26 cellular contexts compared by ENCODE assay signal in genomic region chr3:133512416-133513089, GRCh38.
"Had no signal": no experiment of that assay in that cellular context is flagged by ENCODE, and none has a peak within 500 bp of the region (broad histone marks: within the 10 kb centered on the region; RNA-seq: fewer than 3 reads in every experiment).

No MANE protein-coding gene starts in this region.

- H3K4me3 ChIP-seq: gastrocnemius medialis, skin epidermis, thyroid gland had no signal

- FAIRE-seq: astrocyte, endometrium had no signal

- DNase-seq: activated B cell treated with CpG ODN at 0.5 μM for 24 hours; activated CD4-positive, alpha-beta T cell treated with anti-CD3 and anti-CD28 coated beads, Interleukin-2, amount 50 U/mL, for 1 hour; activated CD8-positive, alpha-beta T cell treated with anti-CD3 and anti-CD28 coated beads for 36 hours; activated gamma-delta T cell treated with Interleukin-2 at 50 U/mL for 16 hours; activated naive CD4-positive, alpha-beta T cell treated with anti-CD3 and anti-CD28 coated beads, Interleukin-2, amount 50 U/mL, for 16 hours; activated T-cell treated with anti-CD3 and anti-CD28 coated beads, Interleukin-2, amount 50 U/mL, for 4 hours; amniotic stem cell; brain microvascular endothelial cell; central memory CD4-positive, alpha-beta T cell; effector CD4-positive, alpha-beta T cell; gastrocnemius medialis; kidney glomerular epithelial cell; mesenchymal stem cell; naive thymus-derived CD8-positive, alpha-beta T cell; posterior cingulate gyrus; stimulated activated CD4-positive, alpha-beta T cell treated with anti-CD3 and anti-CD28 coated beads, Interleukin-4, amount 100 ng/mL, for 24 hours; T-helper 1 cell; thyroid gland had no signal

- H3K36me3 ChIP-seq: brain microvascular endothelial cell, gastrocnemius medialis, thyroid gland had no signal

- H3K9me3 ChIP-seq: gastrocnemius medialis, thyroid gland had no signal

- H3K27ac ChIP-seq: brain microvascular endothelial cell, gastrocnemius medialis, skin epidermis, thyroid gland had no signal

- H3K27me3 ChIP-seq: brain microvascular endothelial cell, gastrocnemius medialis, thyroid gland had no signal

- H3K9me3 Mint-ChIP-seq: activated B cell treated with CpG ODN at 0.5 μM for 24 hours; activated CD8-positive, alpha-beta T cell treated with anti-CD3 and anti-CD28 coated beads for 36 hours; activated T-cell treated with anti-CD3 and anti-CD28 coated beads, Interleukin-2, amount 50 U/mL, for 4 hours; activated T-helper 17 cell treated with anti-CD3 and anti-CD28 coated beads, Interleukin-2, amount 50 U/mL, for 72 hours; naive thymus-derived CD8-positive, alpha-beta T cell; stimulated activated effector memory CD8-positive, alpha-beta T cell treated with anti-CD3 and anti-CD28 coated beads, Interleukin-12 subunit alpha, Interleukin-12 subunit beta, amount 100 ng/mL, for 72 hours; stimulated activated naive CD8-positive, alpha-beta T cell treated with anti-CD3 and anti-CD28 coated beads, Interleukin-15, Interleukin-2, amounts not matched to agents 100 ng/mL and 50 ng/mL, for 24 hours; T-helper 2 cell treated with Interferon-gamma antibody and Interleukin-4, amounts not matched to agents 5 μg/mL and 100 μg/mL, for 36 hours had no signal

- H3K27me3 Mint-ChIP-seq: activated B cell treated with CpG ODN at 0.5 μM for 24 hours; activated CD8-positive, alpha-beta T cell treated with anti-CD3 and anti-CD28 coated beads for 36 hours; activated T-helper 17 cell treated with anti-CD3 and anti-CD28 coated beads, Interleukin-2, amount 50 U/mL, for 72 hours; naive thymus-derived CD8-positive, alpha-beta T cell; stimulated activated naive CD8-positive, alpha-beta T cell treated with anti-CD3 and anti-CD28 coated beads, Interleukin-15, Interleukin-2, amounts not matched to agents 100 ng/mL and 50 ng/mL, for 24 hours had no signal

- H3K4me1 ChIP-seq: gastrocnemius medialis, thyroid gland had no signal

- H3K4me1 Mint-ChIP-seq: activated B cell treated with CpG ODN at 0.5 μM for 24 hours; activated T-helper 17 cell treated with anti-CD3 and anti-CD28 coated beads, Interleukin-2, amount 50 U/mL, for 72 hours; naive thymus-derived CD8-positive, alpha-beta T cell; stimulated activated effector memory CD8-positive, alpha-beta T cell treated with anti-CD3 and anti-CD28 coated beads, Interleukin-12 subunit alpha, Interleukin-12 subunit beta, amount 100 ng/mL, for 72 hours had no signal

- H3K36me3 Mint-ChIP-seq: naive thymus-derived CD8-positive, alpha-beta T cell; stimulated activated effector memory CD8-positive, alpha-beta T cell treated with anti-CD3 and anti-CD28 coated beads, Interleukin-12 subunit alpha, Interleukin-12 subunit beta, amount 100 ng/mL, for 72 hours had no signal

- ATAC-seq: activated CD8-positive, alpha-beta T cell treated with anti-CD3 and anti-CD28 coated beads for 36 hours; activated T-cell treated with anti-CD3 and anti-CD28 coated beads, Interleukin-2, amount 50 U/mL, for 4 hours; activated T-helper 17 cell treated with anti-CD3 and anti-CD28 coated beads, Interleukin-2, amount 50 U/mL, for 72 hours; gastrocnemius medialis; naive thymus-derived CD8-positive, alpha-beta T cell; sciatic nerve; stimulated activated effector memory CD8-positive, alpha-beta T cell treated with anti-CD3 and anti-CD28 coated beads, Interleukin-12 subunit alpha, Interleukin-12 subunit beta, amount 100 ng/mL, for 72 hours had no signal

- H3K4me3 Mint-ChIP-seq: activated B cell treated with CpG ODN at 0.5 μM for 24 hours; activated CD8-positive, alpha-beta T cell treated with anti-CD3 and anti-CD28 coated beads for 36 hours; activated T-cell treated with anti-CD3 and anti-CD28 coated beads, Interleukin-2, amount 50 U/mL, for 4 hours; activated T-helper 17 cell treated with anti-CD3 and anti-CD28 coated beads, Interleukin-2, amount 50 U/mL, for 72 hours; naive thymus-derived CD8-positive, alpha-beta T cell; stimulated activated effector memory CD8-positive, alpha-beta T cell treated with anti-CD3 and anti-CD28 coated beads, Interleukin-12 subunit alpha, Interleukin-12 subunit beta, amount 100 ng/mL, for 72 hours; stimulated activated naive CD8-positive, alpha-beta T cell treated with anti-CD3 and anti-CD28 coated beads, Interleukin-15, Interleukin-2, amounts not matched to agents 100 ng/mL and 50 ng/mL, for 24 hours; T-helper 2 cell treated with Interferon-gamma antibody and Interleukin-4, amounts not matched to agents 5 μg/mL and 100 μg/mL, for 36 hours had no signal

- H3K27ac Mint-ChIP-seq: activated B cell treated with CpG ODN at 0.5 μM for 24 hours; activated CD8-positive, alpha-beta T cell treated with anti-CD3 and anti-CD28 coated beads for 36 hours; activated T-helper 17 cell treated with anti-CD3 and anti-CD28 coated beads, Interleukin-2, amount 50 U/mL, for 72 hours; naive thymus-derived CD8-positive, alpha-beta T cell; stimulated activated effector memory CD8-positive, alpha-beta T cell treated with anti-CD3 and anti-CD28 coated beads, Interleukin-12 subunit alpha, Interleukin-12 subunit beta, amount 100 ng/mL, for 72 hours; stimulated activated naive CD8-positive, alpha-beta T cell treated with anti-CD3 and anti-CD28 coated beads, Interleukin-15, Interleukin-2, amounts not matched to agents 100 ng/mL and 50 ng/mL, for 24 hours; T-helper 2 cell treated with Interferon-gamma antibody and Interleukin-4, amounts not matched to agents 5 μg/mL and 100 μg/mL, for 36 hours had no signal
